In the genomic region with DNA sequence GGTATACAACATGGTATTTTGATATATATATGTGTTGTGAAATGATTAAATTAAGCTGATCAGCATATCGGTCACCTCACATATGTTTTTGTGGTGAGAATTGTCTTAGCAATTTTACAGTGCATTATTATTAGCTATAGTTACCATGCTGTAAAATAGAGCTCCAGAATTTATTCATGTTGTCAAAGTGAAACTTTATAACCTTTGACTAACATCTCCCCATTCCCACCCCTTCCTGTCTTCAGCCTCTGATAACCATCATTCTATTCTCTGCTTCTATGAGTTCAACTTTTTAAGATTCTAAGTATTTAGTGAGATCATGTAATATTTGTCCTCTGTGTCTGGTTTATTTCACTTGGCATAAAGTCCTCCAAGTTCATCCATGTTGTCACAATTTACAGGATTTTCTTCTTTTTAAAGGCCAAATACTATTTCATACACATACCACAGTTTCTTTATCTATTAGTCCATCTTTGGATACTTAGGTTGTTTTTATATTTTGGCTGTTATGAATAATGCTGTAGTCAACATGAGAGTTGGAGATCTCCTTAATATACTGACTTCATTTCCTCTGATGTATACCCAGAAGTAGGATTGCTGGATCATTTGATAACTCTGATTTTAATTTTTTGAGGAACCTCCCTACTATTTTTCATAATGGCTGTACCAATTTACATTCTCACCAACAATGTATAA, we compare ENCODE assay signal across 2 cellular contexts.
TF ChIP-seq lines count a peak whose summit lies in the region.

No MANE protein-coding gene starts in this region.

TF ChIP-seq in SK-N-SH, 30 proteins besides CTCF, POLR2A, EP300 and RAD21:
- no peak for TF ChIP-seq CHD2 (IDR thresholded peaks at IDR 0.05; ENCODE audit: low read length, partially characterized antibody)
- TF ChIP-seq, protein P1, sequence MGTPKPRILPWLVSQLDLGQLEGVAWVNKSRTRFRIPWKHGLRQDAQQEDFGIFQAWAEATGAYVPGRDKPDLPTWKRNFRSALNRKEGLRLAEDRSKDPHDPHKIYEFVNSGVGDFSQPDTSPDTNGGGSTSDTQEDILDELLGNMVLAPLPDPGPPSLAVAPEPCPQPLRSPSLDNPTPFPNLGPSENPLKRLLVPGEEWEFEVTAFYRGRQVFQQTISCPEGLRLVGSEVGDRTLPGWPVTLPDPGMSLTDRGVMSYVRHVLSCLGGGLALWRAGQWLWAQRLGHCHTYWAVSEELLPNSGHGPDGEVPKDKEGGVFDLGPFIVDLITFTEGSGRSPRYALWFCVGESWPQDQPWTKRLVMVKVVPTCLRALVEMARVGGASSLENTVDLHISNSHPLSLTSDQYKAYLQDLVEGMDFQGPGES (IDR thresholded peaks at IDR 0.05; ENCODE audit: low read depth, low read length), result no peak
- peak; percentile 29; the same call in 1 of the 2 replicates for TF ChIP-seq TCF12 (IDR thresholded peaks at IDR 0.05)
- no peak for TF ChIP-seq RFX5 (IDR thresholded peaks at IDR 0.05; ENCODE audit: low read length)

TF ChIP-seq in GM12891, 5 proteins besides CTCF, POLR2A, EP300 and RAD21:
- TF ChIP-seq POLR2AphosphoS5 (IDR thresholded peaks at IDR 0.05; ENCODE audit: low read depth, low read length), result no peak
